Comparison of ENCODE assay signal across 17 cellular contexts in genomic region chr3:196360586-196360985, GRCh38. TPM values are rescaled to one million over a fixed set of nuclear protein-coding genes. Genes with fewer than 3 reads are reported as not detected.
DNase-seq lines count a peak whose midpoint lies in the region; ATAC-seq and TF ChIP-seq lines count a peak whose summit lies in the region.
"Had no signal": no experiment of that assay in that cellular context is flagged by ENCODE, and none has a peak within 500 bp of the region (broad histone marks: within the 10 kb centered on the region; RNA-seq: fewer than 3 reads in every experiment).

No MANE protein-coding gene starts in this region.

- H3K27me3 Mint-ChIP-seq in activated CD4-positive, alpha-beta T cell treated with anti-CD3 and anti-CD28 coated beads, Interleukin-2, amount 10 ng/mL, durations not matched to agents 24 days and 14 days, result no peaks in the 10 kb centered on the region
- no peaks in the 10 kb centered on the region for H3K27me3 Mint-ChIP-seq in T-helper 17 cell
- no peaks in the 10 kb centered on the region for H3K27me3 Mint-ChIP-seq in activated CD8-positive, alpha-beta memory T cell treated with anti-CD3 and anti-CD28 coated beads, Interleukin-2, amount 10 ng/mL, durations not matched to agents 7 days and 5 days
- H3K27me3 Mint-ChIP-seq: CD4-positive, CD25-positive, alpha-beta regulatory T cell had no signal

- no peak overlapping the region for H3K9ac ChIP-seq in fibroblast of lung (ENCODE audit: insufficient read depth, low read length)
- H3K9ac ChIP-seq: BLaER1 treated with 17β-estradiol and CSF1 and Interleukin-3, amounts not matched to agents 10 nM and 100 nM had no signal

- intact Hi-C loops in activated CD4-positive, alpha-beta T cell treated with anti-CD3 and anti-CD28 coated beads, Interleukin-2, amount 10 ng/mL, durations not matched to agents 24 days and 14 days (cut with micrococcal nuclease), result no loop called here
- intact Hi-C loops in psoas muscle (cut with DNase I), result loop anchor here in 1 of 2 donors (10.0 kb wide), 1 partner anchor 106 kb away; no protein-coding TSS in a partner anchor
- intact Hi-C loops in posterior cingulate gyrus (cut with DNase I), result no loop called here

- WGBS in psoas muscle, 3 donors, result 88 to 95% (median 90%) methylated on average over 7 of the region's 7 CpGs

- H3K27ac ChIP-seq in fibroblast of lung (ENCODE audit: insufficient read depth, low read length) (no peak overlapping the region), psoas muscle (no peak overlapping the region)
- H3K27ac ChIP-seq: 22Rv1; BLaER1 treated with 17β-estradiol and CSF1 and Interleukin-3, amounts not matched to agents 10 nM and 100 nM had no signal

- no peaks in the 10 kb centered on the region for H4K20me1 ChIP-seq in fibroblast of lung (ENCODE audit: control insufficient read depth, extremely low read depth, insufficient read depth, low read length)

- DNase-seq in activated CD4-positive, alpha-beta T cell treated with anti-CD3 and anti-CD28 coated beads, Interleukin-2, amount 10 ng/mL, durations not matched to agents 24 days and 14 days, result no peak
- DNase-seq in activated CD4-positive, alpha-beta T cell treated with anti-CD3 and anti-CD28 coated beads for 48 hours, result no peak
- DNase-seq in T-helper 17 cell (no peak), fibroblast of lung (ENCODE audit: low read depth in 2 of 2) (peak; percentile 14 to 15), psoas muscle (no peak), posterior cingulate gyrus (no peak)
- DNase-seq in activated CD8-positive, alpha-beta memory T cell treated with anti-CD3 and anti-CD28 coated beads, Interleukin-2, amount 10 ng/mL, durations not matched to agents 7 days and 5 days, result no peak
- DNase-seq: CD4-positive, CD25-positive, alpha-beta regulatory T cell; DMS53; H7 had no signal

- H3K79me2 ChIP-seq in fibroblast of lung (ENCODE audit: control insufficient read depth, insufficient read depth, low read length), result no peaks in the 10 kb centered on the region

- no peak overlapping the region for H3K4me3 Mint-ChIP-seq in activated CD4-positive, alpha-beta T cell treated with anti-CD3 and anti-CD28 coated beads, Interleukin-2, amount 10 ng/mL, durations not matched to agents 24 days and 14 days
- no peak overlapping the region for H3K4me3 Mint-ChIP-seq in T-helper 17 cell
- H3K4me3 Mint-ChIP-seq in activated CD8-positive, alpha-beta memory T cell treated with anti-CD3 and anti-CD28 coated beads, Interleukin-2, amount 10 ng/mL, durations not matched to agents 7 days and 5 days, result no peak overlapping the region
- H3K4me3 Mint-ChIP-seq: CD4-positive, CD25-positive, alpha-beta regulatory T cell; GM23338 had no signal

- H3K36me3 ChIP-seq in fibroblast of lung (ENCODE audit: control insufficient read depth, insufficient read depth, low read length) (peaks cover 3% of the 10 kb centered on the region), psoas muscle (ENCODE audit: insufficient read depth in 1 of 2, low read depth in 1 of 2) (peaks cover 0 to 90% of the 10 kb centered on the region in 2 donors)

- TF ChIP-seq CTCF in fibroblast of lung (conservative IDR thresholded peaks at IDR 0.05 in 1 of 2, IDR thresholded peaks at IDR 0.05 in 1 of 2; ENCODE audit: low read depth in 1 of 2, low read length in 2 of 2) (no peak), psoas muscle (IDR thresholded peaks at IDR 0.05) (no peak)

- H3K27me3 ChIP-seq in fibroblast of lung (ENCODE audit: control insufficient read depth, insufficient read depth, low read length) (no peaks in the 10 kb centered on the region), psoas muscle (ENCODE audit: insufficient read depth in 3 of 3, low read length in 2 of 3) (no peaks in the 10 kb centered on the region)
- H3K27me3 ChIP-seq: BLaER1 treated with 17β-estradiol and CSF1 and Interleukin-3, amounts not matched to agents 10 nM and 100 nM had no signal

- H3K4me2 ChIP-seq in fibroblast of lung (ENCODE audit: extremely low read depth, insufficient read depth, low read length), result no peak overlapping the region
- H3K4me2 ChIP-seq: BLaER1 treated with 17β-estradiol and CSF1 and Interleukin-3, amounts not matched to agents 10 nM and 100 nM; GM23338 had no signal

- peaks cover 9% of the 10 kb centered on the region for H3K4me1 Mint-ChIP-seq in activated CD4-positive, alpha-beta T cell treated with anti-CD3 and anti-CD28 coated beads, Interleukin-2, amount 10 ng/mL, durations not matched to agents 24 days and 14 days
- H3K4me1 Mint-ChIP-seq in T-helper 17 cell, result peaks cover 13% of the 10 kb centered on the region
- peaks cover 12% of the 10 kb centered on the region for H3K4me1 Mint-ChIP-seq in activated CD8-positive, alpha-beta memory T cell treated with anti-CD3 and anti-CD28 coated beads, Interleukin-2, amount 10 ng/mL, durations not matched to agents 7 days and 5 days
- H3K4me1 Mint-ChIP-seq: GM23338 had no signal

- H3K4me3 ChIP-seq in fibroblast of lung (replicated peaks in 1 of 4; ENCODE audit: control extremely low read depth in 1 of 4, insufficient read depth in 1 of 4, low read depth in 3 of 4, low read length in 4 of 4) (no peak overlapping the region), psoas muscle (no peak overlapping the region)
- H3K4me3 ChIP-seq: BLaER1 treated with 17β-estradiol and CSF1 and Interleukin-3, amounts not matched to agents 10 nM and 100 nM; GM12878; GM23338 had no signal

- H3K36me3 Mint-ChIP-seq in activated CD4-positive, alpha-beta T cell treated with anti-CD3 and anti-CD28 coated beads, Interleukin-2, amount 10 ng/mL, durations not matched to agents 24 days and 14 days (ENCODE audit: low read depth), result peaks cover 58% of the 10 kb centered on the region
- H3K36me3 Mint-ChIP-seq in T-helper 17 cell (ENCODE audit: low read depth), result peaks cover 26% of the 10 kb centered on the region
- peaks cover 46% of the 10 kb centered on the region for H3K36me3 Mint-ChIP-seq in activated CD8-positive, alpha-beta memory T cell treated with anti-CD3 and anti-CD28 coated beads, Interleukin-2, amount 10 ng/mL, durations not matched to agents 7 days and 5 days

- H3K4me1 ChIP-seq in fibroblast of lung (ENCODE audit: control insufficient read depth, extremely low read depth, insufficient read depth, low read length) (no peaks in the 10 kb centered on the region), psoas muscle (no peaks in the 10 kb centered on the region)

- ATAC-seq in T-helper 17 cell, result no peak
- ATAC-seq in activated CD8-positive, alpha-beta memory T cell treated with anti-CD3 and anti-CD28 coated beads, Interleukin-2, amount 10 ng/mL, durations not matched to agents 7 days and 5 days, result no peak
- ATAC-seq in psoas muscle, result no peak
- ATAC-seq: GM12878, GM23338, HepG2 had no signal

- H3K9me3 ChIP-seq in T-helper 17 cell (ENCODE audit: control insufficient read depth, low read length, poor library complexity, severe bottlenecking), result no peaks in the 10 kb centered on the region
- no peaks in the 10 kb centered on the region for H3K9me3 ChIP-seq in fibroblast of lung (ENCODE audit: control insufficient read depth, insufficient read depth, low read depth, low read length)
- no peaks in the 10 kb centered on the region for H3K9me3 ChIP-seq in psoas muscle
- H3K9me3 ChIP-seq: BLaER1 treated with 17β-estradiol and CSF1 and Interleukin-3, amounts not matched to agents 10 nM and 100 nM had no signal

- no peak overlapping the region for H2AFZ ChIP-seq in fibroblast of lung (ENCODE audit: low read length)
- H2AFZ ChIP-seq: GM23338 had no signal

- peak overlapping the region; percentile 5 for H3K27ac Mint-ChIP-seq in activated CD4-positive, alpha-beta T cell treated with anti-CD3 and anti-CD28 coated beads, Interleukin-2, amount 10 ng/mL, durations not matched to agents 24 days and 14 days
- peak overlapping the region; percentile 59 for H3K27ac Mint-ChIP-seq in T-helper 17 cell
- H3K27ac Mint-ChIP-seq in activated CD8-positive, alpha-beta memory T cell treated with anti-CD3 and anti-CD28 coated beads, Interleukin-2, amount 10 ng/mL, durations not matched to agents 7 days and 5 days, result no peak overlapping the region
- H3K27ac Mint-ChIP-seq: GM23338 had no signal

- no peaks in the 10 kb centered on the region for H3K9me3 Mint-ChIP-seq in activated CD4-positive, alpha-beta T cell treated with anti-CD3 and anti-CD28 coated beads, Interleukin-2, amount 10 ng/mL, durations not matched to agents 24 days and 14 days
- no peaks in the 10 kb centered on the region for H3K9me3 Mint-ChIP-seq in activated CD8-positive, alpha-beta memory T cell treated with anti-CD3 and anti-CD28 coated beads, Interleukin-2, amount 10 ng/mL, durations not matched to agents 7 days and 5 days (ENCODE audit: low read depth)
- H3K9me3 Mint-ChIP-seq: CD4-positive, CD25-positive, alpha-beta regulatory T cell; GM23338 had no signal

- CTCF ChIA-PET in activated CD8-positive, alpha-beta memory T cell treated with anti-CD3 and anti-CD28 coated beads, Interleukin-2, amount 10 ng/mL, durations not matched to agents 7 days and 5 days (lab: Charles Lee), result interaction anchor here (1.4 kb wide), 1 partner anchor 11 kb away, joined by 5 read pairs; no protein-coding TSS in a partner anchor

RNA-seq across cellular contexts. Expression of gene TM4SF19, which starts 22.4 kb away (rescaled TPM):
- not detected in 2 replicates for total RNA-seq in activated CD4-positive, alpha-beta T cell treated with anti-CD3 and anti-CD28 coated beads, Interleukin-2, amount 10 ng/mL, durations not matched to agents 24 days and 14 days
- not detected for total RNA-seq in T-helper 17 cell
- total RNA-seq in fibroblast of lung, result not detected in 2 replicates
- 0.08 TPM in 1 of 2 replicates, not detected in the other for polyA plus RNA-seq in fibroblast of lung
- polyA plus RNA-seq in fibroblast of lung (2012), result not detected in 2 replicates
- polyA minus RNA-seq in fibroblast of lung (ENCODE audit: low replicate concordance), result not detected in 2 replicates
- total RNA-seq in activated CD8-positive, alpha-beta memory T cell treated with anti-CD3 and anti-CD28 coated beads, Interleukin-2, amount 10 ng/mL, durations not matched to agents 7 days and 5 days, result not detected
- 1 to 10 TPM in 1 of 4 donors, under 1 TPM in 1, not detected in 2; 0.93 to 1.9 TPM for total RNA-seq in psoas muscle
- polyA plus RNA-seq in psoas muscle, result 1 to 10 TPM in 1 of 3 donors, under 1 TPM in 1, not detected in 1; 1.00 to 2.3 TPM
- total RNA-seq: A673; CD4-positive, CD25-positive, alpha-beta regulatory T cell; G401; GM12878; GM23338; H7; HepG2 had no signal

RNA-seq across cellular contexts. Expression of gene DYNLT2B, which starts 42.5 kb away (rescaled TPM):
- 11.8 and 12.8 TPM in 2 replicates for total RNA-seq in activated CD4-positive, alpha-beta T cell treated with anti-CD3 and anti-CD28 coated beads, Interleukin-2, amount 10 ng/mL, durations not matched to agents 24 days and 14 days
- total RNA-seq in T-helper 17 cell (1 to 10 TPM; 4.8 to 6.8 TPM), fibroblast of lung (5.1 and 9.1 TPM in 2 replicates), psoas muscle (1 to 10 TPM in 2 of 4 donors, under 1 TPM in 1, not detected in 1; 0.44 to 3.2 (median 2.3) TPM)
- polyA plus RNA-seq in fibroblast of lung (8.4 and 13.0 TPM in 2 replicates), psoas muscle (1 to 10 TPM; 1.9 to 6.1 (median 3.1) TPM)
- 13.9 and 19.5 TPM in 2 replicates for polyA plus RNA-seq in fibroblast of lung (2012)
- polyA minus RNA-seq in fibroblast of lung (ENCODE audit: low replicate concordance), result 0.59 TPM in 1 of 2 replicates, not detected in the other
- total RNA-seq in activated CD8-positive, alpha-beta memory T cell treated with anti-CD3 and anti-CD28 coated beads, Interleukin-2, amount 10 ng/mL, durations not matched to agents 7 days and 5 days, result 10 to 100 TPM; 13.9 to 19.9 TPM

Comparison
In these comparisons a context has a peak if more than half of its experiments do, and no peak if none do; other contexts are left out.
1. DNase-seq: peak in fibroblast of lung (2 of 2); none in activated CD4-positive, alpha-beta T cell treated with anti-CD3 and anti-CD28 coated beads, Interleukin-2, amount 10 ng/mL, durations not matched to agents 24 days and 14 days (single experiment), activated CD4-positive, alpha-beta T cell treated with anti-CD3 and anti-CD28 coated beads for 48 hours (single experiment), T-helper 17 cell (0 of 3), activated CD8-positive, alpha-beta memory T cell treated with anti-CD3 and anti-CD28 coated beads, Interleukin-2, amount 10 ng/mL, durations not matched to agents 7 days and 5 days (single experiment), psoas muscle (0 of 2) and posterior cingulate gyrus (0 of 10).